1 cellular context compared by ENCODE assay signal in genomic region chr17:48074322-48075054, GRCh38.
TF ChIP-seq lines count a peak whose summit lies in the region.

No MANE protein-coding gene starts in this region.

TF ChIP-seq in IMR-90, 13 proteins besides CTCF, POLR2A, EP300 and RAD21:
- peak; percentile 97 for TF ChIP-seq SMC3 (IDR thresholded peaks at IDR 0.05; ENCODE audit: low read depth, low read length)
- TF ChIP-seq MAFK (IDR thresholded peaks at IDR 0.05; ENCODE audit: low read depth, low read length): 0 out of 2 replicates have a peak, but pooled peaks have one; percentile 36
- TF ChIP-seq RFX5 (IDR thresholded peaks at IDR 0.05; ENCODE audit: low read depth, low read length): no peak
- no peak for TF ChIP-seq BHLHE40 (IDR thresholded peaks at IDR 0.05; ENCODE audit: low read depth, low read length)
- no peak for TF ChIP-seq CEBPB (IDR thresholded peaks at IDR 0.05; ENCODE audit: low read depth, low read length)
